24 cellular contexts compared by ENCODE assay signal in the genomic region with DNA sequence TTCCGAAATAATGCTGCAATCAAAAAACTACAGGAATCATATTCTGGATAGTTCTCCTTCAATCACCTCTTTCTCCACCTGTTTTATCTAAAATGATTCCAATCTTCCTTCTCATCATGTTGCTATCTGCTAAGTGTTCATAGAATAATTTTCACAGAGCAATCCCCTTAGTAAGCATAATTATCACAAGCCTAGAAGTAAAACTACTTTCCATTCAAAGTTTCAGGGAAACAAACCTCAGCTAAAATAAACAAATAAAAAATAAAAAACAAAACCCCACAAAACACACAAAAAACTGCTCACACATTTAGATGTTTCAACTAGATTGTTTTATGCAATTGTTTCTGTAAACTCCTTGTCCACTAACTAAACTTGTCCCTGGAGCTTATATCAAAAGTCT.
A peak's percentile ranks its signal among the peaks of the same experiment; 100 is the strongest.
DNase-seq lines count a peak whose midpoint lies in the region; ATAC-seq, FAIRE-seq and TF ChIP-seq lines count a peak whose summit lies in the region.
"Had no signal": no experiment of that assay in that cellular context is flagged by ENCODE, and none has a peak within 500 bp of the region (broad histone marks: within the 10 kb centered on the region; RNA-seq: fewer than 3 reads in every experiment).

No MANE protein-coding gene starts in this region.

- no peak for DNase-seq in HepG2 (ENCODE audit: low spot score)
- DNase-seq in right lobe of liver, result no peak
- DNase-seq in K562 (ENCODE audit: extremely low read depth in 1 of 4, low spot score in 3 of 4), result no peak
- no peak for DNase-seq in activated CD4-positive, alpha-beta T cell treated with anti-CD3 and anti-CD28 coated beads, Interleukin-2, amount 50 U/mL, for 48 hours
- DNase-seq: 8988T; ACHN; BE2C; C1 segment of cervical spinal cord; CD4-positive, alpha-beta memory T cell; CD4-positive, CD25-positive, alpha-beta regulatory T cell; CD8-positive, alpha-beta memory T cell; COR-L47; DMS 273 treated with DMSO at 0.1 percent for 48 hours; DMS153; DMS53; DMS79; DND-41; EL had no signal

- TF ChIP-seq RAD21 in HepG2 (CRISPR knock-in tag; IDR thresholded peaks at IDR 0.05) (no peak), K562 (CRISPR knock-in tag; conservative IDR thresholded peaks at IDR 0.05 in 1 of 2, IDR thresholded peaks at IDR 0.05 in 1 of 2) (no peak)

- POLR2A ChIA-PET in HepG2 (lab: Yijun Ruan, JAX) (no interaction called here), K562 (lab: Yijun Ruan, JAX) (no interaction called here)

- intact Hi-C loops in HepG2 (cut with micrococcal nuclease; ENCODE audit: unreplicated experiment) (no loop called here), right lobe of liver (cut with DNase I) (no loop called here), K562 (cut with micrococcal nuclease) (no loop called here)

- ATAC-seq in HepG2 (no peak), right lobe of liver (no peak), K562 (no peak), HG02938 (IDR thresholded peaks at IDR 0.05; ENCODE audit: unreplicated experiment) (no peak)
- ATAC-seq: GM12878 had no signal

- in situ Hi-C loops in HepG2 (cut with HindIII; ENCODE audit: extremely low pct_ligation_motif_present, low pct_unique_long_range_greater_than_20kb) (no loop called here), K562 (cut with MboI) (no loop called here)

- TF ChIP-seq EP300 in HepG2 (IDR thresholded peaks at IDR 0.05; ENCODE audit: low read depth in 2 of 2, low read length in 2 of 2) (no peak), HepG2 (CRISPR knock-in tag; IDR thresholded peaks at IDR 0.05; ENCODE audit: borderline replicate concordance) (no peak), K562 (IDR thresholded peaks at IDR 0.05; ENCODE audit: low read length) (no peak)

- H3K79me2 ChIP-seq in HepG2 (ENCODE audit: insufficient read depth, low read length), result no peaks in the 10 kb centered on the region
- H3K79me2 ChIP-seq in K562 (ENCODE audit: control insufficient read depth, insufficient read depth, low read length), result no peaks in the 10 kb centered on the region

- H3K9me3 ChIP-seq in HepG2 (ENCODE audit: low read length) (no peaks in the 10 kb centered on the region), right lobe of liver (no peaks in the 10 kb centered on the region), K562 (replicated peaks; ENCODE audit: control insufficient read depth, insufficient read depth, low read depth, low read length) (no peaks in the 10 kb centered on the region)
- H3K9me3 ChIP-seq: BE2C, BLaER1 had no signal

- FAIRE-seq in HepG2 (lab: Jason Lieb, UNC) (no peak), K562 (lab: Jason Lieb, UNC) (no peak)
- FAIRE-seq: A204.1, GM12878, GM12892, GM18507 had no signal

- H4K20me1 ChIP-seq in HepG2 (ENCODE audit: insufficient read depth, low read length) (no peaks in the 10 kb centered on the region), K562 (replicated peaks; ENCODE audit: control insufficient read depth, insufficient read depth, low read length) (no peaks in the 10 kb centered on the region; the same call in 1 of the 2 replicates)

- H3K4me3 ChIP-seq in HepG2 (replicated peaks in 1 of 3; ENCODE audit: insufficient read depth in 1 of 3, low read depth in 2 of 3, low read length in 3 of 3), result no peak overlapping the region
- no peak overlapping the region for H3K4me3 ChIP-seq in right lobe of liver
- H3K4me3 ChIP-seq in K562, result no peak overlapping the region
- H3K4me3 ChIP-seq: BLaER1, GM12878 had no signal

- H2AFZ ChIP-seq in HepG2 (ENCODE audit: low read length) (no peak overlapping the region), K562 (ENCODE audit: low read depth, low read length) (no peak overlapping the region)

- CTCF ChIA-PET in HepG2 (lab: Yijun Ruan, JAX; ENCODE audit: low intra/inter-chr PET ratio, low total read pairs), result no interaction called here
- CTCF ChIA-PET in K562 (lab: Yijun Ruan, JAX; ENCODE audit: low intra/inter-chr PET ratio), result no interaction called here

- H3K9me1 ChIP-seq in K562 (ENCODE audit: control insufficient read depth, insufficient read depth, low read length), result no peaks in the 10 kb centered on the region

- H3K27ac ChIP-seq in HepG2 (ENCODE audit: extremely low read length, insufficient read depth, low read length), result no peak overlapping the region
- H3K27ac ChIP-seq in right lobe of liver, result no peak overlapping the region
- H3K27ac ChIP-seq in K562 (ENCODE audit: extremely low read depth, low read depth, low read length), result no peak overlapping the region
- H3K27ac ChIP-seq: BLaER1 had no signal

- H3K4me1 ChIP-seq in HepG2 (ENCODE audit: insufficient read depth, low read length) (no peaks in the 10 kb centered on the region), right lobe of liver (no peaks in the 10 kb centered on the region), K562 (replicated peaks in 1 of 2; ENCODE audit: control insufficient read depth in 2 of 2, insufficient read depth in 2 of 2, low read length in 2 of 2) (peaks cover 0 to 5% of the 10 kb centered on the region in 2 experiments; a peak in 2 of 5 replicates)
- H3K4me1 ChIP-seq: BE2C had no signal

- no peak overlapping the region for H3K9ac ChIP-seq in HepG2 (ENCODE audit: insufficient read depth, low read depth, low read length)
- no peak overlapping the region for H3K9ac ChIP-seq in K562 (ENCODE audit: insufficient read depth in 1 of 2, low read depth in 2 of 2, low read length in 2 of 2)
- H3K9ac ChIP-seq: BLaER1 had no signal

- H3K27me3 ChIP-seq in HepG2 (ENCODE audit: control insufficient read depth in 1 of 2, insufficient read depth in 2 of 2, low read length in 2 of 2) (peaks cover 5 to 38% of the 10 kb centered on the region in 2 experiments), right lobe of liver (peaks cover 0 to 7% of the 10 kb centered on the region in 2 donors), K562 (ENCODE audit: control insufficient read depth in 2 of 2, insufficient read depth in 2 of 2, low read length in 2 of 2) (peaks cover 17 to 24% of the 10 kb centered on the region in 2 experiments)

- WGBS in HepG2 (ENCODE audit: low lambda C conversion rate), result 2% methylated on average over 1 of the region's 1 CpG
- 69% methylated on average over 1 of the region's 1 CpG for WGBS in right lobe of liver (ENCODE audit: insufficient coverage, low coverage, low lambda C conversion rate, missing lambda C conversion rate)
- WGBS in K562 (ENCODE audit: insufficient coverage, low coverage, missing lambda C conversion rate), result 20% methylated on average over 1 of the region's 1 CpG

- H3K36me3 ChIP-seq in HepG2 (replicated peaks in 1 of 2; ENCODE audit: control insufficient read depth in 1 of 2, insufficient read depth in 2 of 2, low read length in 2 of 2) (no peaks in the 10 kb centered on the region), right lobe of liver (no peaks in the 10 kb centered on the region), K562 (ENCODE audit: control insufficient read depth, insufficient read depth, low read length) (no peaks in the 10 kb centered on the region)
- H3K36me3 ChIP-seq: BE2C, BLaER1 had no signal

- H3K4me2 ChIP-seq in HepG2 (ENCODE audit: low read depth, low read length) (no peak overlapping the region), K562 (ENCODE audit: insufficient read depth, low read length) (no peak overlapping the region)
- H3K4me2 ChIP-seq: BLaER1 had no signal

- no TSS peak for BruUV-seq in HepG2 (replicated peaks; lab: Mats Ljungman, UMichigan)
- BruUV-seq in K562 (replicated peaks; lab: Mats Ljungman, UMichigan), result no TSS peak

- TF ChIP-seq POLR2A in HepG2 (IDR thresholded peaks at IDR 0.05; ENCODE audit: insufficient read depth in 1 of 2, low read depth in 2 of 2, low read length in 2 of 2) (no peak), right lobe of liver (IDR thresholded peaks at IDR 0.05) (no peak), K562 (conservative IDR thresholded peaks at IDR 0.05) (no peak)

- no peak for TF ChIP-seq CTCF in HepG2 (CRISPR knock-in tag; IDR thresholded peaks at IDR 0.05)
- no peak for TF ChIP-seq CTCF in right lobe of liver (IDR thresholded peaks at IDR 0.05)
- no peak for TF ChIP-seq CTCF in K562 (IDR thresholded peaks at IDR 0.05 in 2 of 3, conservative IDR thresholded peaks at IDR 0.05 in 1 of 3; ENCODE audit: insufficient read depth in 2 of 3, low read depth in 1 of 3, low read length in 3 of 3)

TF ChIP-seq in HepG2, 621 proteins besides CTCF, POLR2A, EP300 and RAD21 (continues in another document):
- TF ChIP-seq MAFF (IDR thresholded peaks at IDR 0.05; ENCODE audit: low read depth, low read length) (peak; percentile 41; the same call in 1 of the 2 replicates), TMF1 (CRISPR knock-in tag; IDR thresholded peaks at IDR 0.05; ENCODE audit: low read depth) (no peak), ZNF260 (CRISPR knock-in tag; IDR thresholded peaks at IDR 0.05; ENCODE audit: borderline replicate concordance, low read depth) (no peak), MAFK (conservative IDR thresholded peaks at IDR 0.05 in 1 of 2, IDR thresholded peaks at IDR 0.05 in 1 of 2; ENCODE audit: low read length in 2 of 2) (peak; percentile 26 to 61; a peak in 3 of 4 replicates), KAT7 (CRISPR knock-in tag; IDR thresholded peaks at IDR 0.05; ENCODE audit: borderline replicate concordance) (no peak)

TF ChIP-seq in K562, 482 proteins besides CTCF, POLR2A, EP300 and RAD21:
- TF ChIP-seq ZNF316 (IDR thresholded peaks at IDR 0.05), result peak; percentile 49
- TF ChIP-seq HNRNPH1 (optimal IDR thresholded peaks at IDR 0.05; ENCODE audit: low read depth, low read length), result no peak
- TF ChIP-seq ZNF146 (CRISPR knock-in tag; IDR thresholded peaks at IDR 0.05; ENCODE audit: unreplicated experiment), result no peak
- TF ChIP-seq HNRNPUL1 (IDR thresholded peaks at IDR 0.05; ENCODE audit: low read length), result no peak
- TF ChIP-seq C11orf30 (IDR thresholded peaks at IDR 0.05; ENCODE audit: low read depth), result peak; percentile 32; the same call in 1 of the 2 replicates
TF ChIP-seq in K562: peak in this region for 2.

Comparison
In these comparisons a context has a peak if more than half of its experiments do, and no peak if none do; other contexts are left out.
1. Of the 241 proteins assayed by ChIP-seq in both HepG2 and K562: peak only in HepG2: MAFF and MAFK; only in K562: none; in both: none; in neither: 239.